ENCODE assay signal across 1 cellular context in the genomic region with DNA sequence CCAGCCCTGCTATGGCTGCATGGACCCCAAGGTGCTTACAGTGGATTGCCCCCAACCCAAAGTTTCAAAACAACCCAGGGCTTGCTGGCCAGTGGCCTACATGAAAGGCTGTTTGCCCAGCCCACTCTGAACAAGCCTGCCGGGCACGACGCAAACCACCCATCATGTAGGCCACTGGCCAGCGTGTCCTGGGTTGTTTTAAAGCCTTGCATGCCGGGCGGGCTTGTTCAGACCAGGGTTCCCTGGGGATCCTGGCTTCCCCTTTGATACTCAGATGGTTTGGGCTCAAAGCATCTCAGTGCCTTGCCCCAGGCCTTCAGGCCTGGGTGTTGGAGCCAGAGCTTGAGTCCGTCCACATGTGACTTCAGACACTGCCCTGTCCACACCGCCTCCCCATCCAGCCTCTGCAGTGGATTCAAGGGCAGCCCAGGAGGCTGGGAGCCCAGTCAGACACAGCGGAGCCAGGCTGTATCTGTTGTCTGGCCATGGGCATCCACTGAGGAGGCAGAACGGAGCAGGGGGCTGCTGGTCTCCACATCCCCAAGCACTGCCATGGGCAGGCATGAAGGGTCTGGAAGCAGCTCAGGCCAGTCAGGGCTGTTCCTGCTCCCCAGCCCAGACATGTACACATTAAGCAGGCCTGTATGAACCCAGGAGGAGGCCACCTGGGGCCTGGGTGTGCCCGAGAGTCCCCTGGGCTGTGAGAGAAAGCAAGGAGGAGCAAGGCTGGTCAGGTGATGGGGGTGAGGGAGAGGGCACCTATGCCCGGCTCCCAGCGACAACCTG.
TF ChIP-seq lines count a peak whose summit lies in the region.

No MANE protein-coding gene starts in this region.

TF ChIP-seq in WTC11, 78 proteins besides CTCF, POLR2A, EP300 and RAD21 (continued from another document):
- TF ChIP-seq, protein P1, sequence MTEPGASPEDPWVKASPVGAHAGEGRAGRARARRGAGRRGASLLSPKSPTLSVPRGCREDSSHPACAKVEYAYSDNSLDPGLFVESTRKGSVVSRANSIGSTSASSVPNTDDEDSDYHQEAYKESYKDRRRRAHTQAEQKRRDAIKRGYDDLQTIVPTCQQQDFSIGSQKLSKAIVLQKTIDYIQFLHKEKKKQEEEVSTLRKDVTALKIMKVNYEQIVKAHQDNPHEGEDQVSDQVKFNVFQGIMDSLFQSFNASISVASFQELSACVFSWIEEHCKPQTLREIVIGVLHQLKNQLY (CRISPR knock-in tag; IDR thresholded peaks at IDR 0.05) = no peak
- no peak for TF ChIP-seq ZNF423 (CRISPR knock-in tag; IDR thresholded peaks at IDR 0.05)
- TF ChIP-seq OVOL2 (CRISPR knock-in tag; IDR thresholded peaks at IDR 0.05; ENCODE audit: borderline replicate concordance) = no peak
- TF ChIP-seq ZNF416 (CRISPR knock-in tag; IDR thresholded peaks at IDR 0.05) = no peak
- TF ChIP-seq, protein P2, sequence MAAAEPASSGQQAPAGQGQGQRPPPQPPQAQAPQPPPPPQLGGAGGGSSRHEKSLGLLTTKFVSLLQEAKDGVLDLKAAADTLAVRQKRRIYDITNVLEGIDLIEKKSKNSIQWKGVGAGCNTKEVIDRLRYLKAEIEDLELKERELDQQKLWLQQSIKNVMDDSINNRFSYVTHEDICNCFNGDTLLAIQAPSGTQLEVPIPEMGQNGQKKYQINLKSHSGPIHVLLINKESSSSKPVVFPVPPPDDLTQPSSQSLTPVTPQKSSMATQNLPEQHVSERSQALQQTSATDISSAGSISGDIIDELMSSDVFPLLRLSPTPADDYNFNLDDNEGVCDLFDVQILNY (CRISPR knock-in tag; IDR thresholded peaks at IDR 0.05) = no peak
- no peak for TF ChIP-seq ELF4 (CRISPR knock-in tag; IDR thresholded peaks at IDR 0.05; ENCODE audit: low read depth)
- no peak for TF ChIP-seq TEAD4 (CRISPR knock-in tag; IDR thresholded peaks at IDR 0.05)
- TF ChIP-seq, protein P3, sequence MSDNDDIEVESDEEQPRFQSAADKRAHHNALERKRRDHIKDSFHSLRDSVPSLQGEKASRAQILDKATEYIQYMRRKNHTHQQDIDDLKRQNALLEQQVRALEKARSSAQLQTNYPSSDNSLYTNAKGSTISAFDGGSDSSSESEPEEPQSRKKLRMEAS (CRISPR knock-in tag; IDR thresholded peaks at IDR 0.05) = no peak
- TF ChIP-seq ZNF219 (CRISPR knock-in tag; IDR thresholded peaks at IDR 0.05; ENCODE audit: borderline replicate concordance) = no peak
- TF ChIP-seq, protein P4, sequence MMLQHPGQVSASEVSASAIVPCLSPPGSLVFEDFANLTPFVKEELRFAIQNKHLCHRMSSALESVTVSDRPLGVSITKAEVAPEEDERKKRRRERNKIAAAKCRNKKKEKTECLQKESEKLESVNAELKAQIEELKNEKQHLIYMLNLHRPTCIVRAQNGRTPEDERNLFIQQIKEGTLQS (CRISPR knock-in tag; conservative IDR thresholded peaks at IDR 0.05) = no peak
- TF ChIP-seq, protein P5, sequence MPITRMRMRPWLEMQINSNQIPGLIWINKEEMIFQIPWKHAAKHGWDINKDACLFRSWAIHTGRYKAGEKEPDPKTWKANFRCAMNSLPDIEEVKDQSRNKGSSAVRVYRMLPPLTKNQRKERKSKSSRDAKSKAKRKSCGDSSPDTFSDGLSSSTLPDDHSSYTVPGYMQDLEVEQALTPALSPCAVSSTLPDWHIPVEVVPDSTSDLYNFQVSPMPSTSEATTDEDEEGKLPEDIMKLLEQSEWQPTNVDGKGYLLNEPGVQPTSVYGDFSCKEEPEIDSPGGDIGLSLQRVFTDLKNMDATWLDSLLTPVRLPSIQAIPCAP (CRISPR knock-in tag; IDR thresholded peaks at IDR 0.05) = no peak
